In the genomic region with DNA sequence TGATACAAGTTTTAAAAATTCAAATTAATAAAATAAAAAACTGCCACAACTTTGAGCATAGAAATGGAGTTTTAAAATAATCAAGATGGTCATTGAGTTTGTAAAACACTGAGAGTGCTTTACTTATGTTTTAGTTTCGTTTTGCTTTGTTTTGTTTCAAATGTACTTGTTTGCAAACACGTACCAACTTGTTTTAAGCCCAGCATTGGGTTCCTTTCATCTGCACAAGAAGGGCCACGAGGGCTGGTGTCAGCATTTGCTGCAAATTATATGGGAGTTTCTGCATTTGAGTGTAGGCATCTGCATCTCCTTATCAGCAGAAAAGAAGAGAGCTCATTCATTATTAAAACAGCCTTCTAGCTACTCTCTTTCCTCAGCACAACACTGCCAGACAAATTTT, we compare ENCODE assay signal across 16 cellular contexts.
DNase-seq lines count a peak whose midpoint lies in the region; ATAC-seq and TF ChIP-seq lines count a peak whose summit lies in the region.
"Had no signal": no experiment of that assay in that cellular context is flagged by ENCODE, and none has a peak within 500 bp of the region (broad histone marks: within the 10 kb centered on the region; RNA-seq: fewer than 3 reads in every experiment).

No MANE protein-coding gene starts in this region.

- H3K27ac ChIP-seq in SJCRH30 (no peak overlapping the region; the same call in 1 of the 2 replicates), WERI-Rb-1 (no peak overlapping the region)
- H3K27ac ChIP-seq: tibial artery had no signal

- H3K36me3 ChIP-seq in SJCRH30 (no peaks in the 10 kb centered on the region), WERI-Rb-1 (no peaks in the 10 kb centered on the region)
- H3K36me3 ChIP-seq: tibial artery had no signal

- no peaks in the 10 kb centered on the region for H3K9me3 ChIP-seq in SJCRH30 (replicated peaks)
- no peaks in the 10 kb centered on the region for H3K9me3 ChIP-seq in WERI-Rb-1 (ENCODE audit: severe bottlenecking)
- H3K9me3 ChIP-seq: tibial artery had no signal

- TF ChIP-seq CTCF in AG10803 (conservative IDR thresholded peaks at IDR 0.05; ENCODE audit: low read length) = no peak
- no peak for TF ChIP-seq CTCF in foreskin fibroblast (IDR thresholded peaks at IDR 0.05; ENCODE audit: low read depth, low read length)
- TF ChIP-seq CTCF in WERI-Rb-1 (IDR thresholded peaks at IDR 0.05; ENCODE audit: low read depth, low read length) = no peak

- DNase-seq in AG10803 (ENCODE audit: low read depth) (no peak), SJCRH30 (no peak), foreskin fibroblast (no peak), activated gamma-delta T cell treated with Interleukin-2 at 50 U/mL for 16 hours (no peak), DMS 273 treated with DMSO at 0.1 percent for 48 hours (lab: John Stamatoyannopoulos, UW) (no peak), CD1c-positive myeloid dendritic cell (ENCODE audit: extremely low spot score) (no peak), WERI-Rb-1 (no peak)
- DNase-seq: activated CD4-positive, alpha-beta memory T cell treated with anti-CD3 and anti-CD28 coated beads, Interleukin-2, amount 10 ng/mL, durations not matched to agents 7 days and 5 days; activated naive CD4-positive, alpha-beta T cell; C1 segment of cervical spinal cord; Kasumi-1; NCI-H1930; NCI-H774; stimulated activated CD4-positive, alpha-beta T cell treated with anti-CD3 and anti-CD28 coated beads, Interleukin-15, amount 100 ng/mL, for 24 hours; tibial artery had no signal

- H3K4me3 ChIP-seq in AG10803 (ENCODE audit: low read length) (peak overlapping the region; percentile 29), SJCRH30 (peak overlapping the region; percentile 17; the same call in 1 of the 2 replicates), foreskin fibroblast (ENCODE audit: low read depth in 1 of 2, low read length in 2 of 2) (peak overlapping the region; percentile 26 to 31), WERI-Rb-1 (ENCODE audit: low read depth, low read length) (no peak overlapping the region)
- H3K4me3 ChIP-seq: tibial artery had no signal

- peak; percentile 56 for ATAC-seq in GM19395 (IDR thresholded peaks at IDR 0.05; ENCODE audit: unreplicated experiment)

- peaks cover 6% of the 10 kb centered on the region; the same call in 1 of the 2 replicates for H3K4me1 ChIP-seq in SJCRH30

- no peaks in the 10 kb centered on the region for H3K27me3 ChIP-seq in SJCRH30
- no peaks in the 10 kb centered on the region for H3K27me3 ChIP-seq in WERI-Rb-1 (ENCODE audit: insufficient read depth, low read depth, severe bottlenecking)
- H3K27me3 ChIP-seq: tibial artery had no signal
